ENCODE assay signal across 8 cellular contexts in the genomic region with DNA sequence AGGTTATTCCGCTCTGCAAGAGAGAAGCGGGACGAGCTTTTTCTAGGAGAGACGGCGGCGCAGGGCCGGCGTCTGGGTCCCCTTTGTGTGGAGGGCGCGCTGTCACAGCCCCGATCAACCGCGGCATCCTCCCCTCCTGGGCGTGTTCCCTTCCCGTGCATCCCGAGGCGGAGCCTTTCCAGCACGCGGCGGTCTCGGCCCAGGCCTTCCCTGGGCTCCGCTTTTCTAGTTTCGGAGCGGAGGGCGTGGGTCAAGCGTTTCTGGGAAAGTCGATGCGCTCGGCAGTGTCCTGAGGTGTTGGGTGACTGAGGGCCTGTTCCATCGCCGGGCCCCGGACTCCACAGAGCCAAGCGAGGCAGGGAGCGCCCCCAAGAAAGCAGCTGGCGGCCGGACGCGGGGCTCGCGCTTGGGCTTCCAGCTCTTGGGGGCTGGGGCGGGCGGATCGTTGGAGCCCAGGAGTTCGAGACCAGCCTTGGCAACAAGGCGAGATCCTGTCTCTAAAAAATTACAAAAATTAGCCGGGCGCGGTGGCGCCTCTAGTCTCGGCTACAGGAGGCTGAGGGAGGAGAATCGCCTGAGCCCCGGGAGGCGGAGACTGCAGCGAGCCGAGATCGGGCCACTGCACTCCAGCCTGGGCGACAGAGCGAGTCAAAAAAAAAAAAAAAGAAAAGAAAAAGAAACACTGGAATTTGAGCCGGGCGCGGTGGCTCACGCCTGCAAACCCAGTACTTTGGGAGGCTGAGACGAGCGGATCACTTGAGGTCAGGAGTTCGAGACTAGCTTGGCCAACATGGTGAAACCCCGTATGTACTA. TPM values are rescaled to one million over a fixed set of nuclear protein-coding genes. Genes with fewer than 3 reads are reported as not detected.
DNase-seq lines count a peak whose midpoint lies in the region; ATAC-seq and TF ChIP-seq lines count a peak whose summit lies in the region.

No MANE protein-coding gene starts in this region.

- no peaks in the 10 kb centered on the region for H3K27me3 Mint-ChIP-seq in activated naive CD4-positive, alpha-beta T cell treated with anti-CD3 and anti-CD28 coated beads for 36 hours (ENCODE audit: low read depth)

- intact Hi-C loops in activated naive CD4-positive, alpha-beta T cell treated with anti-CD3 and anti-CD28 coated beads for 36 hours (cut with micrococcal nuclease) = loop anchor here (1.0 to 10.0 kb wide), 3 partner anchors 116 to 331 kb away; a partner anchor contains a TSS

- H3K4me2 ChIP-seq in BLaER1 = peak overlapping the region; percentile 99

- CTCF ChIA-PET in activated naive CD4-positive, alpha-beta T cell treated with anti-CD3 and anti-CD28 coated beads for 36 hours (lab: Charles Lee) = no interaction called here

- H3K27ac ChIP-seq in BLaER1 (peak overlapping the region; percentile 77), right atrium auricular region (peak overlapping the region; percentile 70 to 78), skeletal muscle tissue (ENCODE audit: low read depth, low read length) (peak overlapping the region; percentile 60)

- H3K9ac ChIP-seq in BLaER1 (peak overlapping the region; percentile 84), skeletal muscle tissue (ENCODE audit: low read depth in 1 of 3, low read length in 3 of 3) (peak overlapping the region; percentile 4 to 80 (median 78))

- peak overlapping the region; percentile 91 for H3K27ac Mint-ChIP-seq in activated naive CD4-positive, alpha-beta T cell treated with anti-CD3 and anti-CD28 coated beads for 36 hours

- H3K4me1 ChIP-seq in BLaER1 = peaks cover 53% of the 10 kb centered on the region
- H3K4me1 ChIP-seq in right atrium auricular region = peaks cover 0 to 49% of the 10 kb centered on the region in 2 donors
- H3K4me1 ChIP-seq in skeletal muscle tissue (ENCODE audit: control insufficient read depth in 3 of 3, insufficient read depth in 3 of 3, low read length in 3 of 3) = peaks cover 43 to 50% (median 44%) of the 10 kb centered on the region in 3 donors

- peak overlapping the region; percentile 96 for H3K4me3 Mint-ChIP-seq in activated naive CD4-positive, alpha-beta T cell treated with anti-CD3 and anti-CD28 coated beads for 36 hours

- peak; percentile 6 for ATAC-seq in HG03521 (IDR thresholded peaks at IDR 0.05; ENCODE audit: unreplicated experiment)

- peaks cover 33% of the 10 kb centered on the region for H4K20me1 ChIP-seq in BLaER1

- no peak for TF ChIP-seq CTCF in right atrium auricular region (IDR thresholded peaks at IDR 0.05)

- no peaks in the 10 kb centered on the region for H3K9me3 Mint-ChIP-seq in activated naive CD4-positive, alpha-beta T cell treated with anti-CD3 and anti-CD28 coated beads for 36 hours

- DNase-seq in activated naive CD4-positive, alpha-beta T cell treated with anti-CD3 and anti-CD28 coated beads for 36 hours = peak; percentile 30
- DNase-seq in right atrium auricular region (ENCODE audit: low spot score) = no peak
- no peak for DNase-seq in NCI-H226
- no peak for DNase-seq in GM19240 (ENCODE audit: insufficient read length, low spot score)
- DNase-seq in D341Med (ENCODE audit: low spot score) = no peak

- H3K4me3 ChIP-seq in BLaER1 (peak overlapping the region; percentile 92), right atrium auricular region (peak overlapping the region; percentile 64 to 79), skeletal muscle tissue (ENCODE audit: low read length in 3 of 3) (peak overlapping the region; percentile 75 to 86 (median 82))

- H3K4me1 Mint-ChIP-seq in activated naive CD4-positive, alpha-beta T cell treated with anti-CD3 and anti-CD28 coated beads for 36 hours (ENCODE audit: low read depth) = peaks cover 29% of the 10 kb centered on the region

- peaks cover 9% of the 10 kb centered on the region for H3K36me3 Mint-ChIP-seq in activated naive CD4-positive, alpha-beta T cell treated with anti-CD3 and anti-CD28 coated beads for 36 hours (ENCODE audit: low read depth)

- H3K9me3 ChIP-seq in BLaER1 (no peaks in the 10 kb centered on the region), right atrium auricular region (no peaks in the 10 kb centered on the region), skeletal muscle tissue (ENCODE audit: control insufficient read depth in 3 of 3, low read length in 3 of 3) (no peaks in the 10 kb centered on the region)

- H3K27me3 ChIP-seq in BLaER1 (peaks cover 38% of the 10 kb centered on the region), right atrium auricular region (no peaks in the 10 kb centered on the region), skeletal muscle tissue (ENCODE audit: control insufficient read depth in 3 of 3, insufficient read depth in 3 of 3, low read length in 3 of 3) (no peaks in the 10 kb centered on the region)

- peaks cover 29% of the 10 kb centered on the region for H3K36me3 ChIP-seq in BLaER1
- peaks cover 1% of the 10 kb centered on the region for H3K36me3 ChIP-seq in right atrium auricular region
- H3K36me3 ChIP-seq in skeletal muscle tissue (ENCODE audit: control insufficient read depth in 3 of 3, insufficient read depth in 3 of 3, low read length in 3 of 3) = peaks cover 5 to 7% (median 7%) of the 10 kb centered on the region in 3 donors

RNA-seq across cellular contexts. Expression of a gene that starts 0.8 kb away (rescaled TPM):
- total RNA-seq in activated naive CD4-positive, alpha-beta T cell treated with anti-CD3 and anti-CD28 coated beads for 36 hours = 10 to 100 TPM; 10.6 to 14.3 TPM
- total RNA-seq in right atrium auricular region = 10 to 100 TPM in 1 of 2 donors, 1 to 10 TPM in 1; 6.4 to 13.0 TPM
- 17.2 TPM for total RNA-seq in skeletal muscle tissue

RNA-seq across cellular contexts. Expression of a gene that starts 1.1 kb away (rescaled TPM):
- total RNA-seq in activated naive CD4-positive, alpha-beta T cell treated with anti-CD3 and anti-CD28 coated beads for 36 hours = 10 to 100 TPM; 11.3 to 15.7 TPM
- total RNA-seq in right atrium auricular region = 1 to 10 TPM; 7.7 to 9.7 TPM
- 5.2 TPM for total RNA-seq in skeletal muscle tissue
